27 cellular contexts compared by ENCODE assay signal in genomic region chrX:123432362-123433150, GRCh38.
DNase-seq lines count a peak whose midpoint lies in the region; ATAC-seq, FAIRE-seq and TF ChIP-seq lines count a peak whose summit lies in the region.
"Had no signal": no experiment of that assay in that cellular context is flagged by ENCODE, and none has a peak within 500 bp of the region (broad histone marks: within the 10 kb centered on the region; RNA-seq: fewer than 3 reads in every experiment).

No MANE protein-coding gene starts in this region.

- H3K4me1 ChIP-seq in lower lobe of right lung (no peaks in the 10 kb centered on the region), Karpas-422 (ENCODE audit: low read length) (no peaks in the 10 kb centered on the region)
- H3K4me1 ChIP-seq: HAP-1 had no signal

- H3K4me3 ChIP-seq in LNCaP clone FGC (ENCODE audit: low read depth, low read length) = no peak overlapping the region
- H3K4me3 ChIP-seq in bronchial epithelial cell (ENCODE audit: low read depth, low read length) = no peak overlapping the region
- H3K4me3 ChIP-seq in lower lobe of right lung = no peak overlapping the region
- no peak overlapping the region for H3K4me3 ChIP-seq in Karpas-422 (ENCODE audit: low read length)
- H3K4me3 ChIP-seq: HAP-1 had no signal

- no peaks in the 10 kb centered on the region for H3K36me3 Mint-ChIP-seq in glutamatergic neuron (ENCODE audit: unreplicated experiment)
- H3K36me3 Mint-ChIP-seq: mesothelial cell of epicardium; naive thymus-derived CD4-positive, alpha-beta T cell had no signal

- no peaks in the 10 kb centered on the region for H3K27me3 Mint-ChIP-seq in glutamatergic neuron (ENCODE audit: unreplicated experiment)
- H3K27me3 Mint-ChIP-seq: activated CD4-positive, alpha-beta T cell treated with anti-CD3 and anti-CD28 coated beads, Interleukin-2, amount 10 ng/mL, durations not matched to agents 24 days and 14 days had no signal

- FAIRE-seq in bronchial epithelial cell (lab: Jason Lieb, UNC) = no peak
- FAIRE-seq: D721Med, GM12892 had no signal

- H2AFZ ChIP-seq in Karpas-422 (ENCODE audit: low read length) = no peak overlapping the region

- H3K27ac ChIP-seq in lower lobe of right lung = no peak overlapping the region
- H3K27ac ChIP-seq in Karpas-422 (ENCODE audit: low read length) = no peak overlapping the region
- H3K27ac ChIP-seq: VCaP had no signal

- H3K79me2 ChIP-seq in Karpas-422 (ENCODE audit: low read length) = no peaks in the 10 kb centered on the region

- peak; percentile 2 for DNase-seq in DMS 273 (lab: John Stamatoyannopoulos, UW; ENCODE audit: unreplicated experiment)
- DNase-seq in DMS 273 treated with DMSO at 0.1 percent for 48 hours (lab: John Stamatoyannopoulos, UW) = no peak
- peak; percentile 58 for DNase-seq in LNCaP clone FGC (ENCODE audit: low read depth)
- DNase-seq in bronchial epithelial cell (ENCODE audit: low read depth) = peak; percentile 80
- DNase-seq in lower lobe of right lung = no peak
- no peak for DNase-seq in Karpas-422
- DNase-seq in glutamatergic neuron = no peak
- DNase-seq in stimulated activated CD8-positive, alpha-beta memory T cell treated with anti-CD3 and anti-CD28 coated beads, Interleukin-4, amount 100 ng/mL, for 48 hours = no peak
- DNase-seq: 8988T; activated CD4-positive, alpha-beta T cell treated with anti-CD3 and anti-CD28 coated beads, Interleukin-2, amount 10 ng/mL, durations not matched to agents 24 days and 14 days; activated naive CD8-positive, alpha-beta T cell treated with anti-CD3 and anti-CD28 coated beads, Interleukin-2, amount 50 U/mL, for 24 hours; activated T-cell treated with anti-CD3 and anti-CD28 coated beads, Interleukin-2, amount 50 U/mL, for 4 hours; foreskin fibroblast; naive thymus-derived CD4-positive, alpha-beta T cell; NCI-H1436; NCI-H446; OCI-M1; stimulated activated CD4-positive, alpha-beta T cell treated with anti-CD3 and anti-CD28 coated beads, Interleukin-15, amount 100 ng/mL, for 24 hours; stimulated activated naive CD8-positive, alpha-beta T cell treated with anti-CD3 and anti-CD28 coated beads, Interleukin-15, Interleukin-2, amounts not matched to agents 100 U/mL and 50 U/mL, for 24 hours had no signal

- TF ChIP-seq CTCF in LNCaP clone FGC (IDR thresholded peaks at IDR 0.05; ENCODE audit: control insufficient read depth, extremely low read depth, insufficient read depth) = no peak
- no peak for TF ChIP-seq CTCF in bronchial epithelial cell (IDR thresholded peaks at IDR 0.05; ENCODE audit: insufficient read depth, low read length, severe bottlenecking)
- TF ChIP-seq CTCF in lower lobe of right lung (IDR thresholded peaks at IDR 0.05) = no peak
- no peak for TF ChIP-seq CTCF in glutamatergic neuron (IDR thresholded peaks at IDR 0.05; ENCODE audit: partially characterized antibody, unreplicated experiment)

- intact Hi-C loops in lower lobe of right lung (cut with DNase I) = no loop called here

- no peaks in the 10 kb centered on the region for H3K4me1 Mint-ChIP-seq in glutamatergic neuron (ENCODE audit: low read depth, unreplicated experiment)
- H3K4me1 Mint-ChIP-seq: activated CD4-positive, alpha-beta T cell treated with anti-CD3 and anti-CD28 coated beads, Interleukin-2, amount 10 ng/mL, durations not matched to agents 24 days and 14 days; activated naive CD8-positive, alpha-beta T cell treated with anti-CD3 and anti-CD28 coated beads, Interleukin-2, amount 50 U/mL, for 24 hours; naive thymus-derived CD4-positive, alpha-beta T cell had no signal

- H3K4me3 Mint-ChIP-seq in glutamatergic neuron (ENCODE audit: unreplicated experiment) = no peak overlapping the region
- H3K4me3 Mint-ChIP-seq: activated CD4-positive, alpha-beta T cell treated with anti-CD3 and anti-CD28 coated beads, Interleukin-2, amount 10 ng/mL, durations not matched to agents 24 days and 14 days; activated naive CD8-positive, alpha-beta T cell treated with anti-CD3 and anti-CD28 coated beads, Interleukin-2, amount 50 U/mL, for 24 hours; activated T-cell treated with anti-CD3 and anti-CD28 coated beads, Interleukin-2, amount 50 U/mL, for 4 hours; mesothelial cell of epicardium; naive thymus-derived CD4-positive, alpha-beta T cell; T-helper 2 cell treated with Interferon-gamma antibody and Interleukin-4, amounts not matched to agents 5 μg/mL and 100 μg/mL, for 36 hours had no signal

- H3K9me3 ChIP-seq in lower lobe of right lung (no peaks in the 10 kb centered on the region), Karpas-422 (ENCODE audit: low read length) (no peaks in the 10 kb centered on the region)
- H3K9me3 ChIP-seq: HAP-1 had no signal

- H3K4me2 ChIP-seq in Karpas-422 (ENCODE audit: low read depth, low read length, poor library complexity, severe bottlenecking) = no peak overlapping the region

- H3K9me2 ChIP-seq in Karpas-422 (replicated peaks; ENCODE audit: insufficient read depth, low read length) = no peaks in the 10 kb centered on the region

- no peak overlapping the region for H3K9ac ChIP-seq in Karpas-422 (ENCODE audit: low read length)

- no peaks in the 10 kb centered on the region for H4K20me1 ChIP-seq in Karpas-422 (ENCODE audit: insufficient read depth, low read depth, low read length)

- H3K36me3 ChIP-seq in bronchial epithelial cell (ENCODE audit: control insufficient read depth, insufficient read depth, low read length) (no peaks in the 10 kb centered on the region), lower lobe of right lung (no peaks in the 10 kb centered on the region), Karpas-422 (ENCODE audit: insufficient read depth, low read length) (no peaks in the 10 kb centered on the region)
- H3K36me3 ChIP-seq: HAP-1 had no signal

- no peak overlapping the region for H3K27ac Mint-ChIP-seq in glutamatergic neuron (ENCODE audit: unreplicated experiment)
- H3K27ac Mint-ChIP-seq: activated CD4-positive, alpha-beta T cell treated with anti-CD3 and anti-CD28 coated beads, Interleukin-2, amount 10 ng/mL, durations not matched to agents 24 days and 14 days; activated naive CD8-positive, alpha-beta T cell treated with anti-CD3 and anti-CD28 coated beads, Interleukin-2, amount 50 U/mL, for 24 hours; mesothelial cell of epicardium; naive thymus-derived CD4-positive, alpha-beta T cell; T-helper 2 cell treated with Interferon-gamma antibody and Interleukin-4, amounts not matched to agents 5 μg/mL and 100 μg/mL, for 36 hours had no signal

- H3K27me3 ChIP-seq in bronchial epithelial cell (ENCODE audit: control insufficient read depth, insufficient read depth, low read length) = no peaks in the 10 kb centered on the region
- H3K27me3 ChIP-seq in lower lobe of right lung (ENCODE audit: low read depth) = no peaks in the 10 kb centered on the region
- no peaks in the 10 kb centered on the region for H3K27me3 ChIP-seq in Karpas-422 (ENCODE audit: low read length)

- ATAC-seq in lower lobe of right lung = peak; percentile 37 to 42
- ATAC-seq: activated naive CD8-positive, alpha-beta T cell treated with anti-CD3 and anti-CD28 coated beads, Interleukin-2, amount 50 U/mL, for 24 hours; activated T-cell treated with anti-CD3 and anti-CD28 coated beads, Interleukin-2, amount 50 U/mL, for 4 hours; left lobe of liver; naive thymus-derived CD4-positive, alpha-beta T cell; Right ventricle myocardium inferior; stimulated activated naive CD8-positive, alpha-beta T cell treated with anti-CD3 and anti-CD28 coated beads, Interleukin-15, Interleukin-2, amounts not matched to agents 100 U/mL and 50 U/mL, for 24 hours had no signal

- H3K9me3 Mint-ChIP-seq in glutamatergic neuron (ENCODE audit: unreplicated experiment) = no peaks in the 10 kb centered on the region
- H3K9me3 Mint-ChIP-seq: activated CD4-positive, alpha-beta T cell treated with anti-CD3 and anti-CD28 coated beads, Interleukin-2, amount 10 ng/mL, durations not matched to agents 24 days and 14 days; activated naive CD8-positive, alpha-beta T cell treated with anti-CD3 and anti-CD28 coated beads, Interleukin-2, amount 50 U/mL, for 24 hours; activated T-cell treated with anti-CD3 and anti-CD28 coated beads, Interleukin-2, amount 50 U/mL, for 4 hours; naive thymus-derived CD4-positive, alpha-beta T cell; T-helper 2 cell treated with Interferon-gamma antibody and Interleukin-4, amounts not matched to agents 5 μg/mL and 100 μg/mL, for 36 hours had no signal

Comparison
In these comparisons a context has a peak if more than half of its experiments do, and no peak if none do; other contexts are left out.
1. DNase-seq: peak in DMS 273 (single experiment), LNCaP clone FGC (single experiment) and bronchial epithelial cell (single experiment); none in DMS 273 treated with DMSO at 0.1 percent for 48 hours (single experiment), lower lobe of right lung (single experiment), Karpas-422 (single experiment), glutamatergic neuron (single experiment) and stimulated activated CD8-positive, alpha-beta memory T cell treated with anti-CD3 and anti-CD28 coated beads, Interleukin-4, amount 100 ng/mL, for 48 hours (single experiment).